ENCODE assay signal across 13 cellular contexts in genomic region chr14:23079716-23080115, GRCh38. TPM values are rescaled to one million over a fixed set of nuclear protein-coding genes. Genes with fewer than 3 reads are reported as not detected.
DNase-seq lines count a peak whose midpoint lies in the region; ATAC-seq and TF ChIP-seq lines count a peak whose summit lies in the region.
"Had no signal": no experiment of that assay in that cellular context is flagged by ENCODE, and none has a peak within 500 bp of the region (broad histone marks: within the 10 kb centered on the region; RNA-seq: fewer than 3 reads in every experiment).

No MANE protein-coding gene starts in this region.

- H3K27ac ChIP-seq in left lung, result peak overlapping the region; percentile 13 to 83
- peak overlapping the region; percentile 27 for H3K27ac ChIP-seq in thymus (ENCODE audit: low read depth)

- no peak for TF ChIP-seq CTCF in left lung (IDR thresholded peaks at IDR 0.05)

- peaks cover 3 to 100% of the 10 kb centered on the region in 2 donors for H3K36me3 ChIP-seq in left lung
- peaks cover 69% of the 10 kb centered on the region for H3K36me3 ChIP-seq in thymus (ENCODE audit: control insufficient read depth, insufficient read depth)

- peaks cover 23% of the 10 kb centered on the region for H3K4me1 Mint-ChIP-seq in activated T-cell treated with anti-CD3 and anti-CD28 coated beads, Interleukin-2, amount 50 U/mL, for 72 hours (ENCODE audit: low read depth)
- H3K4me1 Mint-ChIP-seq: nephron had no signal

- no peaks in the 10 kb centered on the region for H3K9me3 Mint-ChIP-seq in activated T-cell treated with anti-CD3 and anti-CD28 coated beads, Interleukin-2, amount 50 U/mL, for 72 hours
- H3K9me3 Mint-ChIP-seq: nephron had no signal

- H3K4me3 Mint-ChIP-seq in activated T-cell treated with anti-CD3 and anti-CD28 coated beads, Interleukin-2, amount 50 U/mL, for 72 hours, result no peak overlapping the region
- H3K4me3 Mint-ChIP-seq: nephron had no signal

- ATAC-seq in activated T-cell treated with anti-CD3 and anti-CD28 coated beads, Interleukin-2, amount 50 U/mL, for 72 hours (replicated peaks in 1 of 2), result no peak
- ATAC-seq in left lung, result no peak

- peaks cover 7 to 26% of the 10 kb centered on the region in 2 donors for H3K36me3 Mint-ChIP-seq in activated T-cell treated with anti-CD3 and anti-CD28 coated beads, Interleukin-2, amount 50 U/mL, for 72 hours (ENCODE audit: insufficient read depth in 2 of 2)

- no peak for DNase-seq in activated T-cell treated with anti-CD3 and anti-CD28 coated beads, Interleukin-2, amount 50 U/mL, for 72 hours
- no peak for DNase-seq in activated T-cell treated with anti-CD3 and anti-CD28 coated beads, Interleukin-2, amount 50 U/mL, for 48 hours
- DNase-seq in amniotic epithelial cell (ENCODE audit: low read depth), result peak; percentile 65
- DNase-seq in left lung, result no peak
- no peak for DNase-seq in stimulated activated CD8-positive, alpha-beta memory T cell treated with anti-CD3 and anti-CD28 coated beads, Interleukin-4, amount 100 ng/mL, for 48 hours
- DNase-seq in activated CD4-positive, CD25-positive, alpha-beta regulatory T cell (lab: John Stamatoyannopoulos, UW), result no peak
- DNase-seq in inferior parietal cortex (ENCODE audit: extremely low spot score), result no peak
- DNase-seq: GDM1, islet precursor cell, NCI-H1930 had no signal

- H3K4me1 ChIP-seq in left lung (peaks cover 0 to 42% of the 10 kb centered on the region in 2 donors), thymus (ENCODE audit: control insufficient read depth, insufficient read depth, low read length) (no peaks in the 10 kb centered on the region)

- H3K27me3 ChIP-seq in left lung (no peaks in the 10 kb centered on the region), thymus (ENCODE audit: control insufficient read depth, insufficient read depth) (no peaks in the 10 kb centered on the region)

- H3K27me3 Mint-ChIP-seq in activated T-cell treated with anti-CD3 and anti-CD28 coated beads, Interleukin-2, amount 50 U/mL, for 72 hours (ENCODE audit: low read depth), result no peaks in the 10 kb centered on the region

- 97% methylated on average over 2 of the region's 2 CpGs for WGBS in thymus

- H3K9me3 ChIP-seq in left lung (no peaks in the 10 kb centered on the region), thymus (ENCODE audit: control insufficient read depth) (no peaks in the 10 kb centered on the region)

- H3K4me3 ChIP-seq in left lung (no peak overlapping the region), thymus (ENCODE audit: low read length) (no peak overlapping the region)

- intact Hi-C loops in left lung (cut with DNase I), result no loop called here

- H3K27ac Mint-ChIP-seq in activated T-cell treated with anti-CD3 and anti-CD28 coated beads, Interleukin-2, amount 50 U/mL, for 72 hours, result peak overlapping the region; percentile 82
- H3K27ac Mint-ChIP-seq: nephron had no signal

RNA-seq across cellular contexts. Expression of gene ACIN1, which starts 15.2 kb away (rescaled TPM):
- 100 to 1,000 TPM; 162 to 188 TPM for total RNA-seq in activated T-cell treated with anti-CD3 and anti-CD28 coated beads, Interleukin-2, amount 50 U/mL, for 72 hours
- 100 to 1,000 TPM; 137 to 159 TPM for total RNA-seq in left lung
- 123 TPM for polyA plus RNA-seq in thymus

RNA-seq across cellular contexts. Expression of gene C14orf119, which starts 15.6 kb away (rescaled TPM):
- 10 to 100 TPM; 31.3 to 38.5 TPM for total RNA-seq in activated T-cell treated with anti-CD3 and anti-CD28 coated beads, Interleukin-2, amount 50 U/mL, for 72 hours
- 10 to 100 TPM; 52.6 to 67.6 TPM for total RNA-seq in left lung
- 43.6 TPM for polyA plus RNA-seq in thymus

RNA-seq across cellular contexts. Expression of gene CDH24, which starts 22.4 kb away (rescaled TPM):
- total RNA-seq in activated T-cell treated with anti-CD3 and anti-CD28 coated beads, Interleukin-2, amount 50 U/mL, for 72 hours, result 1 to 10 TPM in 1 of 2 donors, under 1 TPM in 1; 0.82 to 1.5 TPM
- 1 to 10 TPM; 6.1 to 9.2 TPM for total RNA-seq in left lung
- polyA plus RNA-seq in thymus, result 7.0 TPM

RNA-seq across cellular contexts. Expression of gene CIROP, which starts 25.1 kb away (rescaled TPM):
- not detected for total RNA-seq in activated T-cell treated with anti-CD3 and anti-CD28 coated beads, Interleukin-2, amount 50 U/mL, for 72 hours
- not detected for total RNA-seq in left lung
- 0.07 TPM for polyA plus RNA-seq in thymus

RNA-seq across cellular contexts. Expression of gene PSMB11, which starts 37.7 kb away (rescaled TPM):
- total RNA-seq in activated T-cell treated with anti-CD3 and anti-CD28 coated beads, Interleukin-2, amount 50 U/mL, for 72 hours, result not detected
- total RNA-seq in left lung, result not detected
- polyA plus RNA-seq in thymus, result 0.62 TPM
- polyA plus RNA-seq: adipose tissue had no signal
